In the genomic region with DNA sequence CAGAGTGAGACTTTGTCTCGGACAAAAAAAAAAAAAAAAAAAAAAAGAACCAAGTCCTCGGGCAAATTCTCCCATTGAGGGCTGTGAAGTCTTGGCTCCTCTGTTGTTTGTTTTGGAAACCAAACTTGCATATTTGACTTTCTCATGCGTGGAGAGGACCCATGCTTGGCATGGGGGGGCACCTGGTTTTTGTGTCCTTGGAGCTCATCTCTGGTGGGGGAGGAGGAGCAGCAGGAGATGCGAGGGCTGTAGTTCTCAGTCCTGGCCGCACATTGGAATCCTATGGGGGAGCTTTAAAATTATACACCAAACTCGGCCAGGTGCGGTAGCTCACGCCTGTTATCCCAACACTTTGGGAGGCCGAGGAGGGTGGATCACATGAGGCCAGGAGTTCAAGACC, we compare ENCODE assay signal across 21 cellular contexts.
A peak's percentile ranks its signal among the peaks of the same experiment; 100 is the strongest.
DNase-seq lines count a peak whose midpoint lies in the region; FAIRE-seq and TF ChIP-seq lines count a peak whose summit lies in the region.
"Had no signal": no experiment of that assay in that cellular context is flagged by ENCODE, and none has a peak within 500 bp of the region (broad histone marks: within the 10 kb centered on the region; RNA-seq: fewer than 3 reads in every experiment).

No MANE protein-coding gene starts in this region.

- H3K4me3 ChIP-seq in LNCaP clone FGC (ENCODE audit: low read depth, low read length): no peak overlapping the region
- H3K4me3 ChIP-seq in muscle layer of colon (ENCODE audit: low read depth in 1 of 2, low read length in 2 of 2): no peak overlapping the region
- H3K4me3 ChIP-seq: MG63, prostate gland, vagina had no signal

- peak overlapping the region; percentile 83 for H3K27ac ChIP-seq in muscle layer of colon (ENCODE audit: low read depth, low read length)
- H3K27ac ChIP-seq: epithelial cell of prostate, neutrophil, prostate gland, vagina had no signal

- CTCF ChIA-PET in GM10248 (lab: Yijun Ruan, JAX): interaction anchor here (1.2 kb wide), 1 partner anchor 8 kb away, joined by 4 read pairs; no protein-coding TSS in a partner anchor

- peaks cover 31% of the 10 kb centered on the region for H3K4me1 ChIP-seq in muscle layer of colon (ENCODE audit: insufficient read depth, low read length)
- H3K4me1 ChIP-seq: prostate gland had no signal

- no peaks in the 10 kb centered on the region for H3K36me3 ChIP-seq in muscle layer of colon (ENCODE audit: insufficient read depth, low read length)
- H3K36me3 ChIP-seq: prostate gland, vagina had no signal

- TF ChIP-seq CTCF in LNCaP clone FGC (IDR thresholded peaks at IDR 0.05; ENCODE audit: control insufficient read depth, extremely low read depth, insufficient read depth): no peak
- no peak for TF ChIP-seq CTCF in GM10248 (IDR thresholded peaks at IDR 0.05; ENCODE audit: control extremely low read depth, extremely low read depth, low read depth, missing control alignments)

- no peak overlapping the region for H3K9ac ChIP-seq in muscle layer of colon (ENCODE audit: low read length)

- H3K9me3 ChIP-seq in muscle layer of colon (ENCODE audit: low read length): no peaks in the 10 kb centered on the region
- H3K9me3 ChIP-seq: MG63, neutrophil, prostate gland, vagina had no signal

- DNase-seq in Caki2 (ENCODE audit: low read depth): peak; percentile 91
- DNase-seq in LNCaP clone FGC (ENCODE audit: low read depth): peak; percentile 28
- DNase-seq in glomerular visceral epithelial cell (ENCODE audit: extremely low spot score): peak; percentile 83
- no peak for DNase-seq in GM12892 (ENCODE audit: insufficient read length)
- no peak for DNase-seq in retina
- DNase-seq in GM10248 (ENCODE audit: extremely low spot score): no peak
- DNase-seq in NCI-H2171 (lab: John Stamatoyannopoulos, UW): no peak
- DNase-seq: activated gamma-delta T cell treated with Interleukin-2 at 50 U/mL for 16 hours; activated T-cell treated with anti-CD3 and anti-CD28 coated beads, Interleukin-2, amount 50 U/mL, for 1 hour; hippocampal formation; MG63; NCI-H524; SIG-M5; small intestine had no signal

- no peaks in the 10 kb centered on the region for H3K27me3 ChIP-seq in muscle layer of colon (ENCODE audit: control insufficient read depth in 1 of 2, insufficient read depth in 2 of 2, low read length in 2 of 2)
- H3K27me3 ChIP-seq: MG63, neutrophil, vagina had no signal

- POLR2A ChIA-PET in GM10248 (lab: Yijun Ruan, JAX): interaction anchor here (0.6 kb wide), 1 partner anchor 16 kb away, joined by 4 read pairs; no protein-coding TSS in a partner anchor

- no peak for FAIRE-seq in GM12892 (lab: Jason Lieb, UNC)
- FAIRE-seq: frontal cortex, small intestine, TTC549 had no signal

- in situ Hi-C loops in Caki2 (cut with HindIII; ENCODE audit: low pct_unique_long_range_greater_than_20kb, low sequenced_read_pairs): no loop called here

- no peak for TF ChIP-seq POLR2A in GM12892 (IDR thresholded peaks at IDR 0.05; ENCODE audit: low read depth, low read length)

Comparison
In these comparisons a context has a peak if more than half of its experiments do, and no peak if none do; other contexts are left out.
1. DNase-seq: peak in Caki2 (single experiment), LNCaP clone FGC (single experiment) and glomerular visceral epithelial cell (single experiment); none in GM12892 (single experiment), retina (single experiment), GM10248 (single experiment) and NCI-H2171 (single experiment).